Comparison of ENCODE assay signal across 9 cellular contexts in the genomic region with DNA sequence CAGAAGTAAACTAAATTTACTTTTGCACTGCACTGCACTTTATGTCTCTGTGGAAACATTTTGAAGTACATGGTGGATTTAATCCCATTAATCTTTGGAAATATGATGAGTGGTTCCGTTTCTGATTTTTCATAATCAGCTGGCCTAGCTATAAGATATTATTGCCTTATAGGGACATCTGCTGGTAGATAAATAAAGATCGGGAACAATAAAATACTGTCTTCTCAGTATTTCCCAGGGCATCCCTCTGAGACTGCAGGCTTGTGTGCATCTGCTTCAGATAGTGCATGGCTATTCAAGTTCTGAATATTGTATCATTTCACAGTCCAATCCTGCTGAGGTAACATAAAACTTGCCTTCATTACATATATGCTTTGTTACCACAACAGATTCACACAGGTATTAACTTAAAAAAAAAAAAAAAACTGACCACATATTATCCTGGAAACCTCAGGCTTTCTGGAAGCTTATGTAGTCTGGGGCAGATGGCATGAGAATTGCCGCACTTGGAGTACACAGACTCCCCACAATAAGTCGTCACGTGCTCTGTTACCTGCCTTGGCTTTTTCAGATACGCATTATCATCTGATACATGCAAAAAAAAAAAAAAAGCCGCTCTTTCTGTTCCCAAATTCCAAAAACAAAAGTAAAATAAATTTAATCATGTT.
DNase-seq lines count a peak whose midpoint lies in the region; ATAC-seq and TF ChIP-seq lines count a peak whose summit lies in the region.
"Had no signal": no experiment of that assay in that cellular context is flagged by ENCODE, and none has a peak within 500 bp of the region (broad histone marks: within the 10 kb centered on the region; RNA-seq: fewer than 3 reads in every experiment).

No MANE protein-coding gene starts in this region.

- H3K27ac ChIP-seq in KMS-11 (no peak overlapping the region), right atrium auricular region (no peak overlapping the region), body of pancreas (no peak overlapping the region)

- H2AFZ ChIP-seq in KMS-11 (ENCODE audit: low read depth): no peak overlapping the region

- H3K4me1 ChIP-seq in KMS-11 (ENCODE audit: low read depth, poor library complexity, severe bottlenecking) (no peaks in the 10 kb centered on the region), right atrium auricular region (no peaks in the 10 kb centered on the region), body of pancreas (no peaks in the 10 kb centered on the region)

- DNase-seq in GM13977 (ENCODE audit: low spot score): peak; percentile 4
- no peak for DNase-seq in right atrium auricular region (ENCODE audit: low spot score)
- no peak for DNase-seq in body of pancreas
- DNase-seq in stimulated activated CD4-positive, alpha-beta T cell treated with anti-CD3 and anti-CD28 coated beads, Interleukin-4, amount 100 ng/mL, for 24 hours: no peak
- DNase-seq in NCI-H1048 (lab: John Stamatoyannopoulos, UW): no peak
- DNase-seq: NCI-H1930 had no signal

- ATAC-seq in SK-N-SH treated with all-trans-retinoic acid at 6 μM for 48 hours (peak; percentile 90), body of pancreas (no peak)

- H3K9me3 Mint-ChIP-seq in nephron: peaks cover 11% of the 10 kb centered on the region

- no peak for TF ChIP-seq POLR2A in body of pancreas (IDR thresholded peaks at IDR 0.05)

- H3K36me3 ChIP-seq in KMS-11 (ENCODE audit: insufficient read depth) (no peaks in the 10 kb centered on the region), right atrium auricular region (no peaks in the 10 kb centered on the region), body of pancreas (replicated peaks in 1 of 2; ENCODE audit: insufficient read depth in 1 of 2, low read depth in 2 of 2) (no peaks in the 10 kb centered on the region)

- intact Hi-C loops in body of pancreas (cut with DNase I): no loop called here

- no peak overlapping the region for H3K9ac ChIP-seq in KMS-11

- H3K4me2 ChIP-seq in KMS-11: no peak overlapping the region

- H3K9me3 ChIP-seq in right atrium auricular region: no peaks in the 10 kb centered on the region
- no peaks in the 10 kb centered on the region for H3K9me3 ChIP-seq in body of pancreas

- WGBS in body of pancreas, 2 donors: 62 to 64% methylated on average over 7 of the region's 7 CpGs

- H3K79me2 ChIP-seq in KMS-11 (ENCODE audit: insufficient read depth, low read depth): no peaks in the 10 kb centered on the region

- no peaks in the 10 kb centered on the region for H3K36me3 Mint-ChIP-seq in nephron (ENCODE audit: low read depth)

- H3K27ac Mint-ChIP-seq in nephron: no peak overlapping the region

- peaks cover 9% of the 10 kb centered on the region for H3K4me1 Mint-ChIP-seq in nephron

- in situ Hi-C loops in GM13977 (cut with MboI; ENCODE audit: low pct_unique_long_range_greater_than_20kb, low sequenced_read_pairs, unreplicated experiment): no loop called here

- H3K27me3 ChIP-seq in KMS-11 (ENCODE audit: insufficient read depth, low read depth): no peaks in the 10 kb centered on the region
- no peaks in the 10 kb centered on the region for H3K27me3 ChIP-seq in right atrium auricular region
- H3K27me3 ChIP-seq in body of pancreas: no peaks in the 10 kb centered on the region

- no peaks in the 10 kb centered on the region for H3K27me3 Mint-ChIP-seq in nephron (ENCODE audit: low read depth)

- peak; percentile 25 for TF ChIP-seq CTCF in GM13977 (IDR thresholded peaks at IDR 0.05; ENCODE audit: extremely low read depth, insufficient read depth, missing control alignments)
- TF ChIP-seq CTCF in KMS-11 (conservative IDR thresholded peaks at IDR 0.05; ENCODE audit: low read depth, low read length): peak; percentile 29; the same call in 1 of the 2 replicates
- peak; percentile 34 to 43 (median 34) for TF ChIP-seq CTCF in nephron (IDR thresholded peaks at IDR 0.05; ENCODE audit: unreplicated experiment in 3 of 3)
- TF ChIP-seq CTCF in right atrium auricular region (IDR thresholded peaks at IDR 0.05): no peak
- peak in 2 of 7 experiments; percentile 23 to 26 for TF ChIP-seq CTCF in body of pancreas (IDR thresholded peaks at IDR 0.05)

- no peaks in the 10 kb centered on the region for H4K20me1 ChIP-seq in KMS-11 (ENCODE audit: insufficient read depth)

- H3K4me3 ChIP-seq in KMS-11 (IDR thresholded peaks at IDR 0.05; ENCODE audit: insufficient read depth, low read depth, low read length) (no peak overlapping the region), right atrium auricular region (no peak overlapping the region), body of pancreas (no peak overlapping the region)

- no peak overlapping the region for H3K4me3 Mint-ChIP-seq in nephron

TF ChIP-seq in SK-N-SH treated with all-trans-retinoic acid at 6 μM for 48 hours, 23 proteins besides CTCF, POLR2A, EP300 and RAD21:
- TF ChIP-seq, protein P1, sequence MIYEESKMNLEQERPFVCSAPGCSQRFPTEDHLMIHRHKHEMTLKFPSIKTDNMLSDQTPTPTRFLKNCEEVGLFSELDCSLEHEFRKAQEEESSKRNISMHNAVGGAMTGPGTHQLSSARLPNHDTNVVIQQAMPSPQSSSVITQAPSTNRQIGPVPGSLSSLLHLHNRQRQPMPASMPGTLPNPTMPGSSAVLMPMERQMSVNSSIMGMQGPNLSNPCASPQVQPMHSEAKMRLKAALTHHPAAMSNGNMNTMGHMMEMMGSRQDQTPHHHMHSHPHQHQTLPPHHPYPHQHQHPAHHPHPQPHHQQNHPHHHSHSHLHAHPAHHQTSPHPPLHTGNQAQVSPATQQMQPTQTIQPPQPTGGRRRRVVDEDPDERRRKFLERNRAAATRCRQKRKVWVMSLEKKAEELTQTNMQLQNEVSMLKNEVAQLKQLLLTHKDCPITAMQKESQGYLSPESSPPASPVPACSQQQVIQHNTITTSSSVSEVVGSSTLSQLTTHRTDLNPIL (CRISPR knock-in tag; IDR thresholded peaks at IDR 0.05; ENCODE audit: low read depth): no peak
- TF ChIP-seq ZC3H10 (CRISPR knock-in tag; IDR thresholded peaks at IDR 0.05): no peak
- no peak for TF ChIP-seq ZNF70 (CRISPR knock-in tag; IDR thresholded peaks at IDR 0.05)
- no peak for TF ChIP-seq PPARA (CRISPR knock-in tag; IDR thresholded peaks at IDR 0.05; ENCODE audit: borderline replicate concordance)
- no peak for TF ChIP-seq SNAI2 (CRISPR knock-in tag; IDR thresholded peaks at IDR 0.05)
- no peak for TF ChIP-seq GLIS3 (CRISPR knock-in tag; IDR thresholded peaks at IDR 0.05)
- no peak for TF ChIP-seq RARB (CRISPR knock-in tag; IDR thresholded peaks at IDR 0.05)
- no peak for TF ChIP-seq ZNF565 (CRISPR knock-in tag; conservative IDR thresholded peaks at IDR 0.05; ENCODE audit: low read depth)
- no peak for TF ChIP-seq TCF4 (CRISPR knock-in tag; IDR thresholded peaks at IDR 0.05; ENCODE audit: borderline replicate concordance)

Comparison
In these comparisons a context has a peak if more than half of its experiments do, and no peak if none do; other contexts are left out.
1. CTCF ChIP-seq: peak in GM13977 (single experiment), KMS-11 (single experiment) and nephron (3 of 3); none in right atrium auricular region (0 of 2).